Comparison of ENCODE assay signal across 10 cellular contexts in genomic region chr16:1038932-1039331, GRCh38. TPM values are rescaled to one million over a fixed set of nuclear protein-coding genes. Genes with fewer than 3 reads are reported as not detected.
"Had no signal": no experiment of that assay in that cellular context is flagged by ENCODE, and none has a peak within 500 bp of the region (broad histone marks: within the 10 kb centered on the region; RNA-seq: fewer than 3 reads in every experiment).

No MANE protein-coding gene starts in this region.

- FAIRE-seq: H54, HTR-8/SVneo had no signal

- DNase-seq: GM23248, GOT3, H9, HCEC 1CT, HFFc6, IMR-90, KBM-7 had no signal

- H3K4me3 ChIP-seq: GM23248 had no signal

- H3K4me2 ChIP-seq: KMS-11 had no signal

- H3K9ac ChIP-seq: GM23248, KMS-11 had no signal

- H3K27ac ChIP-seq: GM23248, KMS-11 had no signal

- H2AFZ ChIP-seq: GM23248 had no signal

RNA-seq across cellular contexts. Expression of gene SSTR5, which starts 33.6 kb away (rescaled TPM):
- total RNA-seq: GM23248, HFFc6, IMR-90 had no signal
- polyA plus RNA-seq: GM23248, IMR-90 had no signal

RNA-seq across cellular contexts. Expression of gene C1QTNF8, which starts 57.1 kb away (rescaled TPM):
- total RNA-seq: GM23248, H9, HFFc6, IMR-90 had no signal
- polyA plus RNA-seq: GM23248, IMR-90 had no signal
